ENCODE assay signal across 9 cellular contexts in genomic region chr20:50762435-50763201, GRCh38. TPM values are rescaled to one million over a fixed set of nuclear protein-coding genes. Genes with fewer than 3 reads are reported as not detected.
DNase-seq lines count a peak whose midpoint lies in the region; ATAC-seq lines count a peak whose summit lies in the region.
"Had no signal": no experiment of that assay in that cellular context is flagged by ENCODE, and none has a peak within 500 bp of the region (broad histone marks: within the 10 kb centered on the region; RNA-seq: fewer than 3 reads in every experiment).

No MANE protein-coding gene starts in this region.

- peaks cover 2% of the 10 kb centered on the region for H3K27me3 Mint-ChIP-seq in activated CD4-positive, alpha-beta T cell treated with anti-CD3 and anti-CD28 coated beads for 36 hours

- H3K9me3 ChIP-seq in SJSA1 (replicated peaks), result no peaks in the 10 kb centered on the region; the same call in 1 of the 2 replicates

- no peak for ATAC-seq in activated CD4-positive, alpha-beta T cell treated with anti-CD3 and anti-CD28 coated beads for 36 hours
- no peak for ATAC-seq in HG02870 (IDR thresholded peaks at IDR 0.05; ENCODE audit: unreplicated experiment)

- H3K4me1 ChIP-seq in SJSA1 (replicated peaks), result peaks cover 26% of the 10 kb centered on the region

- H3K36me3 Mint-ChIP-seq in activated CD4-positive, alpha-beta T cell treated with anti-CD3 and anti-CD28 coated beads for 36 hours (ENCODE audit: low read depth), result no peaks in the 10 kb centered on the region

- H3K27ac ChIP-seq in SJSA1, result no peak overlapping the region

- no peaks in the 10 kb centered on the region for H3K27me3 ChIP-seq in SJSA1 (replicated peaks)

- no peak overlapping the region for H3K4me3 Mint-ChIP-seq in activated CD4-positive, alpha-beta T cell treated with anti-CD3 and anti-CD28 coated beads for 36 hours

- H3K9me3 Mint-ChIP-seq in activated CD4-positive, alpha-beta T cell treated with anti-CD3 and anti-CD28 coated beads for 36 hours (ENCODE audit: low read depth), result no peaks in the 10 kb centered on the region

- no peak overlapping the region for H3K4me3 ChIP-seq in SJSA1

- POLR2A ChIA-PET in activated CD4-positive, alpha-beta T cell treated with anti-CD3 and anti-CD28 coated beads for 36 hours (lab: Charles Lee), result no interaction called here

- CTCF ChIA-PET in activated CD4-positive, alpha-beta T cell treated with anti-CD3 and anti-CD28 coated beads for 36 hours (lab: Charles Lee), result interaction anchor here (0.6 kb wide), 1 partner anchor 13 kb away, joined by 6 read pairs; no protein-coding TSS in a partner anchor

- H3K36me3 ChIP-seq in SJSA1, result no peaks in the 10 kb centered on the region

- H3K4me1 Mint-ChIP-seq in activated CD4-positive, alpha-beta T cell treated with anti-CD3 and anti-CD28 coated beads for 36 hours, result no peaks in the 10 kb centered on the region

- no peak overlapping the region for H3K27ac Mint-ChIP-seq in activated CD4-positive, alpha-beta T cell treated with anti-CD3 and anti-CD28 coated beads for 36 hours

- DNase-seq in Daoy (ENCODE audit: low read depth), result peak; percentile 68
- DNase-seq in SJSA1 (ENCODE audit: low read depth in 1 of 2, low spot score in 2 of 2), result peak; percentile 26 to 45
- peak; percentile 22 to 88 (median 70) for DNase-seq in head of caudate nucleus
- DNase-seq in posterior cingulate gyrus, result peak; percentile 52 to 93 (median 68)
- DNase-seq in GDM1 (lab: John Stamatoyannopoulos, UW), result no peak
- DNase-seq in activated CD4-positive, alpha-beta T cell treated with anti-CD3 and anti-CD28 coated beads for 36 hours, result no peak
- no peak for DNase-seq in NCI-H1048 (lab: John Stamatoyannopoulos, UW)
- DNase-seq: MM.1S had no signal

- intact Hi-C loops in head of caudate nucleus (cut with DNase I), result no loop called here
- intact Hi-C loops in posterior cingulate gyrus (cut with DNase I), result no loop called here
- intact Hi-C loops in activated CD4-positive, alpha-beta T cell treated with anti-CD3 and anti-CD28 coated beads for 36 hours (cut with DNase I, micrococcal nuclease), result no loop called here

RNA-seq across cellular contexts. Expression of gene PARD6B, which starts 31.2 kb away (rescaled TPM):
- total RNA-seq in Daoy (2014; rRNA removed; shearing (Covaris generic)), result 5.2 and 26.0 TPM in 2 replicates
- 1.8 and 2.8 TPM in 2 replicates for total RNA-seq in SJSA1 (2014; rRNA removed; shearing (Covaris generic))
- 1 to 10 TPM; 4.9 to 6.2 TPM for total RNA-seq in activated CD4-positive, alpha-beta T cell treated with anti-CD3 and anti-CD28 coated beads for 36 hours

RNA-seq across cellular contexts. Expression of gene BCAS4, which starts 32.2 kb away (rescaled TPM):
- total RNA-seq in Daoy (2014; rRNA removed; shearing (Covaris generic)), result 10.9 and 16.1 TPM in 2 replicates
- 4.6 and 17.9 TPM in 2 replicates for total RNA-seq in SJSA1 (2014; rRNA removed; shearing (Covaris generic))
- total RNA-seq in activated CD4-positive, alpha-beta T cell treated with anti-CD3 and anti-CD28 coated beads for 36 hours, result 10 to 100 TPM; 11.6 to 17.0 TPM

Comparison
In these comparisons a context has a peak if more than half of its experiments do, and no peak if none do; other contexts are left out.
1. DNase-seq: peak in Daoy (single experiment), SJSA1 (2 of 2), head of caudate nucleus (42 of 42) and posterior cingulate gyrus (10 of 10); none in GDM1 (single experiment), activated CD4-positive, alpha-beta T cell treated with anti-CD3 and anti-CD28 coated beads for 36 hours (single experiment) and NCI-H1048 (single experiment).